In genomic region chr5:169584998-169585451, GRCh38 we compare ENCODE assay signal across 10 cellular contexts. TPM values are rescaled to one million over a fixed set of nuclear protein-coding genes. Genes with fewer than 3 reads are reported as not detected.
DNase-seq lines count a peak whose midpoint lies in the region; ATAC-seq and TF ChIP-seq lines count a peak whose summit lies in the region.
"Had no signal": no experiment of that assay in that cellular context is flagged by ENCODE, and none has a peak within 500 bp of the region (broad histone marks: within the 10 kb centered on the region; RNA-seq: fewer than 3 reads in every experiment).

No MANE protein-coding gene starts in this region.

- H3K4me3 ChIP-seq in iPS-18a (ENCODE audit: low read length), result peak overlapping the region; percentile 97

- H3K9ac ChIP-seq in iPS-18a (ENCODE audit: low read length), result peak overlapping the region; percentile 98

- peaks cover 3% of the 10 kb centered on the region for H3K27me3 Mint-ChIP-seq in stimulated activated naive CD8-positive, alpha-beta T cell treated with anti-CD3 and anti-CD28 coated beads, Interleukin-15, Interleukin-2, amounts not matched to agents 100 ng/mL and 50 ng/mL, for 24 hours
- no peaks in the 10 kb centered on the region for H3K27me3 Mint-ChIP-seq in WTC11 (ENCODE audit: low read depth)

- H3K27me3 ChIP-seq in iPS-18a (ENCODE audit: control insufficient read depth, insufficient read depth, low read length), result no peaks in the 10 kb centered on the region
- H3K27me3 ChIP-seq: heart left ventricle had no signal

- H3K27ac Mint-ChIP-seq in stimulated activated naive CD8-positive, alpha-beta T cell treated with anti-CD3 and anti-CD28 coated beads, Interleukin-15, Interleukin-2, amounts not matched to agents 100 ng/mL and 50 ng/mL, for 24 hours, result no peak overlapping the region
- H3K27ac Mint-ChIP-seq in WTC11, result no peak overlapping the region

- no peaks in the 10 kb centered on the region for H3K4me1 ChIP-seq in iPS-18a (ENCODE audit: control insufficient read depth, low read depth, low read length)

- no peak for TF ChIP-seq CTCF in WTC11 (IDR thresholded peaks at IDR 0.05)

- H3K27ac ChIP-seq in iPS-18a (ENCODE audit: low read length), result no peak overlapping the region

- no peaks in the 10 kb centered on the region for H3K9me3 Mint-ChIP-seq in stimulated activated naive CD8-positive, alpha-beta T cell treated with anti-CD3 and anti-CD28 coated beads, Interleukin-15, Interleukin-2, amounts not matched to agents 100 ng/mL and 50 ng/mL, for 24 hours
- no peaks in the 10 kb centered on the region for H3K9me3 Mint-ChIP-seq in WTC11

- peaks cover 24% of the 10 kb centered on the region for H3K36me3 ChIP-seq in iPS-18a (ENCODE audit: control insufficient read depth, low read depth, low read length)

- peak overlapping the region; percentile 97 for H3K4me3 Mint-ChIP-seq in stimulated activated naive CD8-positive, alpha-beta T cell treated with anti-CD3 and anti-CD28 coated beads, Interleukin-15, Interleukin-2, amounts not matched to agents 100 ng/mL and 50 ng/mL, for 24 hours
- peak overlapping the region; percentile 87 for H3K4me3 Mint-ChIP-seq in WTC11

- POLR2A ChIA-PET in WTC11 (lab: Charles Lee), result interaction anchor here (0.7 kb wide), 1 partner anchor 905 kb away, joined by 3 read pairs; no protein-coding TSS in a partner anchor

- H3K36me3 Mint-ChIP-seq in stimulated activated naive CD8-positive, alpha-beta T cell treated with anti-CD3 and anti-CD28 coated beads, Interleukin-15, Interleukin-2, amounts not matched to agents 100 ng/mL and 50 ng/mL, for 24 hours (ENCODE audit: low read depth), result peaks cover 24% of the 10 kb centered on the region
- peaks cover 17% of the 10 kb centered on the region for H3K36me3 Mint-ChIP-seq in WTC11

- ATAC-seq in stimulated activated naive CD8-positive, alpha-beta T cell treated with anti-CD3 and anti-CD28 coated beads, Interleukin-15, Interleukin-2, amounts not matched to agents 100 U/mL and 50 U/mL, for 24 hours, result no peak
- no peak for ATAC-seq in WTC11
- ATAC-seq: heart left ventricle had no signal

- no peak for DNase-seq in stimulated activated naive CD8-positive, alpha-beta T cell treated with anti-CD3 and anti-CD28 coated beads, Interleukin-15, Interleukin-2, amounts not matched to agents 100 U/mL and 50 U/mL, for 24 hours
- no peak for DNase-seq in WTC11 (ENCODE audit: low spot score)
- DNase-seq in medulla oblongata (ENCODE audit: extremely low spot score), result no peak
- DNase-seq in islet precursor cell, result no peak
- DNase-seq in HuH-7 (ENCODE audit: low spot score), result no peak
- no peak for DNase-seq in SKM-1 (lab: John Stamatoyannopoulos, UW; ENCODE audit: unreplicated experiment)
- DNase-seq: heart left ventricle, NCI-H2029 treated with DMSO at 0.1 percent for 48 hours had no signal

- peaks cover 47% of the 10 kb centered on the region for H3K4me1 Mint-ChIP-seq in stimulated activated naive CD8-positive, alpha-beta T cell treated with anti-CD3 and anti-CD28 coated beads, Interleukin-15, Interleukin-2, amounts not matched to agents 100 ng/mL and 50 ng/mL, for 24 hours (ENCODE audit: low read depth)
- H3K4me1 Mint-ChIP-seq in WTC11, result peaks cover 13% of the 10 kb centered on the region

- no peaks in the 10 kb centered on the region for H3K9me3 ChIP-seq in iPS-18a (ENCODE audit: control insufficient read depth, low read depth, low read length)
- H3K9me3 ChIP-seq: heart left ventricle had no signal

- CTCF ChIA-PET in WTC11 (lab: Charles Lee), result interaction anchor here (0.7 to 0.8 kb wide), 2 partner anchors 396 to 416 kb away, joined by 3 read pairs; no protein-coding TSS in a partner anchor

TF ChIP-seq in WTC11, 78 proteins besides CTCF, POLR2A, EP300 and RAD21 (continues in another document):
- no peak for TF ChIP-seq RELA (CRISPR knock-in tag; IDR thresholded peaks at IDR 0.05; ENCODE audit: borderline replicate concordance)
- no peak for TF ChIP-seq GRHL2 (CRISPR knock-in tag; IDR thresholded peaks at IDR 0.05; ENCODE audit: insufficient replicate concordance, severe bottlenecking)
- no peak for TF ChIP-seq ATF6 (CRISPR knock-in tag; IDR thresholded peaks at IDR 0.05)
- no peak for TF ChIP-seq ZNF138 (CRISPR knock-in tag; conservative IDR thresholded peaks at IDR 0.05)
- no peak for TF ChIP-seq PREB (CRISPR knock-in tag; IDR thresholded peaks at IDR 0.05; ENCODE audit: borderline replicate concordance)
- no peak for TF ChIP-seq ZNF512 (CRISPR knock-in tag; IDR thresholded peaks at IDR 0.05; ENCODE audit: borderline replicate concordance)
- no peak for TF ChIP-seq ARID4B (CRISPR knock-in tag; IDR thresholded peaks at IDR 0.05; ENCODE audit: borderline replicate concordance)
- TF ChIP-seq SMAD3 (CRISPR knock-in tag; IDR thresholded peaks at IDR 0.05; ENCODE audit: borderline replicate concordance), result no peak
- TF ChIP-seq CDX4 (CRISPR knock-in tag; IDR thresholded peaks at IDR 0.05; ENCODE audit: borderline replicate concordance), result no peak

RNA-seq across cellular contexts. Expression of gene SPDL1, which starts 1.5 kb away (rescaled TPM):
- 31.9 to 35.1 TPM (median 33.6 TPM) in 3 replicates for total RNA-seq in WTC11 (2021)

RNA-seq across cellular contexts. Expression of gene DOCK2, which starts 52.0 kb away (rescaled TPM):
- total RNA-seq in WTC11 (2021), result 4.6 to 9.0 TPM (median 6.1 TPM) in 3 replicates
